Comparison of ENCODE assay signal across 10 cellular contexts in the genomic region with DNA sequence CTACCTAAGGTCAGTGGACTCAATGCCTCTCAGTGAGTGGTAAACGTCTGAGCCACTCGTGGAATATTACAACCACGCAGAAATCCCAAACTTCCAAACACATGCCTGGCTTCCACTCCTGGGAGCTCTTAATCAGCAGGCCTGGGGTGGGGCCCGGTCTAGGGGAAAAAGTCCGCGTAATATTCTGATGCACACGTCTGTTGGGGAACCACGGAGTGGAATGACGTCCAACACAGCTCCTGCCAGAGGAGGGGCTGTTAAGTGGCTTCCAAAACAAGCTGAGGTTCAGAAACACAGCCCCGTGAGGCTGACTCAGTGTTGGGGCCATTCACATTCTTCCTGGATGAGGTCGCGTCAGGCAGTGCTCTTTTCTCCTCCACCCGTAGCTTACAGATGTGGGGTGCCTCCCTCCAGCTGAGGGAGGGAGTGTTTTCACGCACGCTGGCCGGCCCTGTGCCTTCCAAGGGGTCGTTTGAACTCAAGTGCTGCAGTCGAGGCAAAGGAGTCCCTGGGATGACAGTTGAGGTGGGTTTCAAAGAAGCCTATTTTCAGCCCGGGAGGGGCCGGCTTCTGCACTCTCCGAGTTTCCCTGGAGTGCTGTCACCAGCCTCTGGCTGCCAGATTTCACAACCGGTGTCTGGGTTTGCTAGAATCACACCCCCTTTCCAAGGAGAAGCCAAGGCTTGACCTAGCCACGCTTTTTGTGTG.
A peak's percentile ranks its signal among the peaks of the same experiment; 100 is the strongest.
DNase-seq lines count a peak whose midpoint lies in the region; ATAC-seq and TF ChIP-seq lines count a peak whose summit lies in the region.
"Had no signal": no experiment of that assay in that cellular context is flagged by ENCODE, and none has a peak within 500 bp of the region (broad histone marks: within the 10 kb centered on the region; RNA-seq: fewer than 3 reads in every experiment).

No MANE protein-coding gene starts in this region.

- H3K9ac ChIP-seq in duodenal mucosa (ENCODE audit: low read depth in 1 of 2, low read length in 2 of 2) = peak overlapping the region in 1 of 2 donors; percentile 17

- no peaks in the 10 kb centered on the region for H3K36me3 ChIP-seq in duodenal mucosa (ENCODE audit: control insufficient read depth in 1 of 2, insufficient read depth in 2 of 2, low read length in 2 of 2)
- no peaks in the 10 kb centered on the region for H3K36me3 ChIP-seq in lower lobe of right lung
- H3K36me3 ChIP-seq in transverse colon = no peaks in the 10 kb centered on the region

- H3K4me3 ChIP-seq in duodenal mucosa (ENCODE audit: low read depth in 1 of 2, low read length in 2 of 2) (no peak overlapping the region), lower lobe of right lung (no peak overlapping the region), transverse colon (no peak overlapping the region)
- H3K4me3 ChIP-seq: dorsolateral prefrontal cortex had no signal

- H3K27me3 ChIP-seq in duodenal mucosa (ENCODE audit: control insufficient read depth in 1 of 2, insufficient read depth in 2 of 2, low read length in 2 of 2) (peaks cover 0 to 6% of the 10 kb centered on the region in 2 donors), lower lobe of right lung (ENCODE audit: low read depth) (no peaks in the 10 kb centered on the region), transverse colon (no peaks in the 10 kb centered on the region)

- POLR2A ChIA-PET in GM10248 (lab: Yijun Ruan, JAX) = no interaction called here

- H3K27ac ChIP-seq in duodenal mucosa (ENCODE audit: low read depth, low read length) (peak overlapping the region; percentile 5), lower lobe of right lung (peak overlapping the region; percentile 69), transverse colon (peak overlapping the region; percentile 63 to 82 (median 71))

- H3K4me1 ChIP-seq in duodenal mucosa (ENCODE audit: control insufficient read depth in 1 of 2, insufficient read depth in 2 of 2, low read length in 2 of 2) (peaks cover 0 to 2% of the 10 kb centered on the region in 2 donors), lower lobe of right lung (no peaks in the 10 kb centered on the region), transverse colon (peaks cover 0 to 5% (median 0%) of the 10 kb centered on the region in 4 donors)

- TF ChIP-seq CTCF in lower lobe of right lung (IDR thresholded peaks at IDR 0.05) = no peak
- no peak for TF ChIP-seq CTCF in transverse colon (IDR thresholded peaks at IDR 0.05)
- no peak for TF ChIP-seq CTCF in GM10248 (IDR thresholded peaks at IDR 0.05; ENCODE audit: control extremely low read depth, extremely low read depth, low read depth, missing control alignments)

- in situ Hi-C loops in transverse colon (cut with MboI; ENCODE audit: low pct_ligation_motif_present in 1 of 4, low pct_unique_long_range_greater_than_20kb in 1 of 4, low sequenced_read_pairs in 3 of 4) = no loop called here

- CTCF ChIA-PET in GM10248 (lab: Yijun Ruan, JAX) = interaction anchor here (1.0 kb wide), 2 partner anchors 9 to 15 kb away, joined by 3 read pairs; no protein-coding TSS in a partner anchor

- WGBS in transverse colon (ENCODE audit: low coverage in 1 of 2), 2 donors = 45% methylated on average over 23 of the region's 23 CpGs; no CpG with 5 or more reads in 1 of the 2 donors

- ATAC-seq in lower lobe of right lung (peak; percentile 90 to 92), HG03354 (IDR thresholded peaks at IDR 0.05; ENCODE audit: poor library complexity, severe bottlenecking, unreplicated experiment) (no peak)

- TF ChIP-seq POLR2A in transverse colon (IDR thresholded peaks at IDR 0.05) = no peak

- DNase-seq in LHCN-M2 (ENCODE audit: low read depth) = peak; percentile 89
- DNase-seq in lower lobe of right lung = peak; percentile 62
- DNase-seq in transverse colon = peak; percentile 73
- no peak for DNase-seq in NCI-H1694 (lab: John Stamatoyannopoulos, UW)
- DNase-seq in GM10248 (ENCODE audit: extremely low spot score) = no peak
- no peak for DNase-seq in NCI-H2029 treated with DMSO at 0.1 percent for 48 hours (lab: John Stamatoyannopoulos, UW)
- DNase-seq: stimulated activated CD4-positive, alpha-beta T cell treated with anti-CD3 and anti-CD28 coated beads, Interleukin-4, amount 100 ng/mL, for 4 hours had no signal

- intact Hi-C loops in lower lobe of right lung (cut with DNase I) (no loop called here), transverse colon (cut with DNase I; ENCODE audit: low total_unique reads) (no loop called here)

- no peaks in the 10 kb centered on the region for H3K9me3 ChIP-seq in duodenal mucosa (ENCODE audit: control insufficient read depth in 1 of 2, low read length in 2 of 2)
- H3K9me3 ChIP-seq in lower lobe of right lung = no peaks in the 10 kb centered on the region
- no peaks in the 10 kb centered on the region for H3K9me3 ChIP-seq in transverse colon

- peak; percentile 70 for TF ChIP-seq EP300 in transverse colon (IDR thresholded peaks at IDR 0.05; ENCODE audit: low read depth)

Comparison
In these comparisons a context has a peak if more than half of its experiments do, and no peak if none do; other contexts are left out.
1. DNase-seq: peak in LHCN-M2 (single experiment), lower lobe of right lung (single experiment) and transverse colon (single experiment); none in NCI-H1694 (single experiment), GM10248 (single experiment) and NCI-H2029 treated with DMSO at 0.1 percent for 48 hours (single experiment).
2. H3K27ac ChIP-seq: peak in every context shown above with its lines; median percentile 71 in transverse colon; 69 in lower lobe of right lung; 5 in duodenal mucosa.